In genomic region chr3:83033123-83033522, GRCh38 we compare ENCODE assay signal across 16 cellular contexts.
DNase-seq lines count a peak whose midpoint lies in the region; ATAC-seq and TF ChIP-seq lines count a peak whose summit lies in the region.
"Had no signal": no experiment of that assay in that cellular context is flagged by ENCODE, and none has a peak within 500 bp of the region (broad histone marks: within the 10 kb centered on the region; RNA-seq: fewer than 3 reads in every experiment).

No MANE protein-coding gene starts in this region.

- no peaks in the 10 kb centered on the region for H3K4me1 ChIP-seq in left ventricle myocardium inferior
- H3K4me1 ChIP-seq: HAP-1 had no signal

- peaks cover 5% of the 10 kb centered on the region for H3K9me3 ChIP-seq in left ventricle myocardium inferior (replicated peaks)
- H3K9me3 ChIP-seq: HAP-1, SK-N-SH had no signal

- ATAC-seq in left lobe of liver (peak; percentile 27), HG03139 (IDR thresholded peaks at IDR 0.05; ENCODE audit: unreplicated experiment) (no peak)

- H3K4me3 ChIP-seq in astrocyte of the spinal cord (ENCODE audit: low read depth, low read length) (no peak overlapping the region), left ventricle myocardium inferior (no peak overlapping the region)
- H3K4me3 ChIP-seq: HAP-1, PC-9 had no signal

- H3K36me3 ChIP-seq in left ventricle myocardium inferior: no peaks in the 10 kb centered on the region
- H3K36me3 ChIP-seq: HAP-1 had no signal

- H3K27me3 ChIP-seq in left ventricle myocardium inferior (ENCODE audit: low read depth): no peaks in the 10 kb centered on the region

- DNase-seq in NCI-H1105 treated with DMSO at 0.1 percent for 48 hours (lab: John Stamatoyannopoulos, UW) (peak; percentile 28), NCI-H1105 (lab: John Stamatoyannopoulos, UW) (no peak), NCI-H446 treated with DMSO at 0.1 percent for 48 hours (lab: John Stamatoyannopoulos, UW) (peak; percentile 17), astrocyte of the spinal cord (ENCODE audit: low read depth, low spot score) (peak; percentile 37), left lobe of liver (ENCODE audit: low spot score) (no peak), left ventricle myocardium inferior (no peak)
- no peak for DNase-seq in stimulated activated CD4-positive, alpha-beta T cell treated with anti-CD3 and anti-CD28 coated beads, Interleukin-12 subunit alpha, Interleukin-12 subunit beta, amount 100 ng/mL, for 4 hours
- DNase-seq: NCI-H187; NCI-H2171 treated with DMSO at 0.1 percent for 48 hours; NCI-H524 treated with DMSO at 0.1 percent for 48 hours; NK-92 treated with Interleukin-12 subunit alpha and Interleukin-12 subunit beta, amount 100 ng/mL, for 24 hours; PC-9; SK-N-SH had no signal

- no peak for TF ChIP-seq CTCF in astrocyte of the spinal cord (IDR thresholded peaks at IDR 0.05; ENCODE audit: low read depth, low read length)
- no peak for TF ChIP-seq CTCF in left ventricle myocardium inferior (IDR thresholded peaks at IDR 0.05; ENCODE audit: borderline replicate concordance)

- intact Hi-C loops in left ventricle myocardium inferior (cut with micrococcal nuclease): no loop called here

- H3K27ac ChIP-seq in left ventricle myocardium inferior (replicated peaks): no peak overlapping the region
- H3K27ac ChIP-seq: C4-2B, PC-9 had no signal

- in situ Hi-C loops in astrocyte of the spinal cord (cut with HindIII; ENCODE audit: low sequenced_read_pairs): no loop called here

Comparison
In these comparisons a context has a peak if more than half of its experiments do, and no peak if none do; other contexts are left out.
1. DNase-seq: peak in NCI-H1105 treated with DMSO at 0.1 percent for 48 hours (single experiment), NCI-H446 treated with DMSO at 0.1 percent for 48 hours (single experiment) and astrocyte of the spinal cord (single experiment); none in NCI-H1105 (single experiment), left lobe of liver (single experiment), left ventricle myocardium inferior (single experiment) and stimulated activated CD4-positive, alpha-beta T cell treated with anti-CD3 and anti-CD28 coated beads, Interleukin-12 subunit alpha, Interleukin-12 subunit beta, amount 100 ng/mL, for 4 hours (single experiment).